In the genomic region with DNA sequence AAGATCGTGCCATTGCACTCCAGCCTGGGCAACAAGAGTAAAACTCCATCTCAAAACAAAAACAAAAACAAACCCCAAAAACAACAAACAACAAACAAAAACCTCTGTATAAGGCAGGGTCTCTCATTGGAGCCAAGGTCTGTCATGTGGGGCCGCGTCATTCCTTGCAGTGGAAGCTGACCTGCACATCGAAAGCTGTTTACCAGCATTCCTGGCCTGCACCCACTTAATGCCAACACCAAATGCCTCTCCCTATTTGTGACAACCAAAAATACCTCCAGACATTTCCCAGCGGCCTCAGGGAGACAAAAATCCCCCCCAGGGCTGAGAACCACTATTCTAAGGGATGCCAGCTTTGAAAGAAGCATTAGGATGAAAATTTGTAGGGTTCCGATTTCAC, we compare ENCODE assay signal across 1 cellular context.
TF ChIP-seq lines count a peak whose summit lies in the region.

No MANE protein-coding gene starts in this region.

TF ChIP-seq in HepG2, 621 proteins besides CTCF, POLR2A, EP300 and RAD21:
- TF ChIP-seq HNRNPH1 (optimal IDR thresholded peaks at IDR 0.05; ENCODE audit: low read depth, low read length) = no peak
- TF ChIP-seq ZNF777 (CRISPR knock-in tag; IDR thresholded peaks at IDR 0.05) = no peak
- TF ChIP-seq ZNF800 (CRISPR knock-in tag; IDR thresholded peaks at IDR 0.05) = no peak
- no peak for TF ChIP-seq ZNF260 (CRISPR knock-in tag; IDR thresholded peaks at IDR 0.05; ENCODE audit: borderline replicate concordance, low read depth)
